Comparison of ENCODE assay signal across 1 cellular context in genomic region chr16:15682105-15682570, GRCh38.
A peak's percentile ranks its signal among the peaks of the same experiment; 100 is the strongest.
TF ChIP-seq lines count a peak whose summit lies in the region.

No MANE protein-coding gene starts in this region.

TF ChIP-seq in HepG2, 621 proteins besides CTCF, POLR2A, EP300 and RAD21 (continued from another document and continues in another):
- TF ChIP-seq ZKSCAN8 (CRISPR knock-in tag; IDR thresholded peaks at IDR 0.05; ENCODE audit: borderline replicate concordance) (no peak), ZNF75D (CRISPR knock-in tag; IDR thresholded peaks at IDR 0.05; ENCODE audit: borderline replicate concordance) (no peak), RBFOX2 (IDR thresholded peaks at IDR 0.05; ENCODE audit: low read depth, low read length) (no peak), JUNB (CRISPR knock-in tag; IDR thresholded peaks at IDR 0.05; ENCODE audit: borderline replicate concordance) (no peak), TRIM24 (CRISPR knock-in tag; IDR thresholded peaks at IDR 0.05) (no peak), KLF13 (CRISPR knock-in tag; IDR thresholded peaks at IDR 0.05) (no peak), ZFY (CRISPR knock-in tag; IDR thresholded peaks at IDR 0.05) (no peak), NFIB (CRISPR knock-in tag; IDR thresholded peaks at IDR 0.05; ENCODE audit: borderline replicate concordance) (no peak), ZBTB26 (CRISPR knock-in tag; IDR thresholded peaks at IDR 0.05; ENCODE audit: borderline replicate concordance) (no peak), DZIP1 (CRISPR knock-in tag; IDR thresholded peaks at IDR 0.05) (no peak), ZNF740 (CRISPR knock-in tag; IDR thresholded peaks at IDR 0.05) (no peak), ZNF572 (CRISPR knock-in tag; IDR thresholded peaks at IDR 0.05) (no peak), CREB1 (IDR thresholded peaks at IDR 0.05) (peak; percentile 25; the same call in 1 of the 2 replicates), CREB1 (CRISPR knock-in tag; IDR thresholded peaks at IDR 0.05) (no peak), MED13 (CRISPR knock-in tag; IDR thresholded peaks at IDR 0.05) (no peak), ZMYM4 (CRISPR knock-in tag; IDR thresholded peaks at IDR 0.05) (no peak), ZNF678 (CRISPR knock-in tag; IDR thresholded peaks at IDR 0.05) (no peak), PHF20 (CRISPR knock-in tag; IDR thresholded peaks at IDR 0.05) (no peak), ZFP1 (CRISPR knock-in tag; IDR thresholded peaks at IDR 0.05) (no peak), ZNF407 (CRISPR knock-in tag; IDR thresholded peaks at IDR 0.05; ENCODE audit: not compliant biosample characterization) (no peak), ZNF577 (CRISPR knock-in tag; IDR thresholded peaks at IDR 0.05; ENCODE audit: borderline replicate concordance, low read depth) (no peak), ZNF230 (CRISPR knock-in tag; IDR thresholded peaks at IDR 0.05) (no peak), THAP11 (CRISPR knock-in tag; IDR thresholded peaks at IDR 0.05) (peak; percentile 64), ZBTB37 (CRISPR knock-in tag; IDR thresholded peaks at IDR 0.05) (no peak), ZNF790 (CRISPR knock-in tag; IDR thresholded peaks at IDR 0.05; ENCODE audit: borderline replicate concordance) (no peak), ZNF7 (CRISPR knock-in tag; IDR thresholded peaks at IDR 0.05) (no peak), ZBTB40 (IDR thresholded peaks at IDR 0.05) (peak; percentile 64; the same call in 1 of the 2 replicates), ZBTB40 (CRISPR knock-in tag; IDR thresholded peaks at IDR 0.05) (peak; percentile 94), ZFP36L1 (CRISPR knock-in tag; IDR thresholded peaks at IDR 0.05) (no peak), MAFG (CRISPR knock-in tag; IDR thresholded peaks at IDR 0.05) (no peak), HNF1B (CRISPR knock-in tag; IDR thresholded peaks at IDR 0.05) (peak; percentile 45; the same call in 1 of the 2 replicates), ZFAT (CRISPR knock-in tag; conservative IDR thresholded peaks at IDR 0.05) (no peak)
